ENCODE assay signal across 2 cellular contexts in the genomic region with DNA sequence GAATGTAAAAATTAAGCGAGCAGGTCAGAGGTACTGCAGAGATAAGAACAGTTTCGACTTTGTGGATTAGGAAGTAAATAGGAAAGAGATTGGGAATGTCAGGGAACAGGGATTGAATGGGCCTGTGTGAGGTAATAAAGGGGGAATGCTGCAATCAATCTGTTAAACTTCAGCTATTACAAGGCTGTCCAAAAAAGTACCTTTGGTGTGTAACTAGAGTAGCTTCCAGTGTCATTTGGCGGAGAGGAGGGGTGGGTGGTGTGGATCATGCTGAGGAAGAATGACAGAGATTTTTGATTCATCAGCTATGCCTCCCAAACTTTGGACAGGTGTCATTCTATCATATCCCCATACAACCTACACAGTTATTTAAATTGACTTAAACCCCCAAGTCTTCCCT.
TF ChIP-seq lines count a peak whose summit lies in the region.

No MANE protein-coding gene starts in this region.

TF ChIP-seq in liver, 16 proteins besides CTCF, POLR2A, EP300 and RAD21 (continued from another document):
- TF ChIP-seq, protein P1, sequence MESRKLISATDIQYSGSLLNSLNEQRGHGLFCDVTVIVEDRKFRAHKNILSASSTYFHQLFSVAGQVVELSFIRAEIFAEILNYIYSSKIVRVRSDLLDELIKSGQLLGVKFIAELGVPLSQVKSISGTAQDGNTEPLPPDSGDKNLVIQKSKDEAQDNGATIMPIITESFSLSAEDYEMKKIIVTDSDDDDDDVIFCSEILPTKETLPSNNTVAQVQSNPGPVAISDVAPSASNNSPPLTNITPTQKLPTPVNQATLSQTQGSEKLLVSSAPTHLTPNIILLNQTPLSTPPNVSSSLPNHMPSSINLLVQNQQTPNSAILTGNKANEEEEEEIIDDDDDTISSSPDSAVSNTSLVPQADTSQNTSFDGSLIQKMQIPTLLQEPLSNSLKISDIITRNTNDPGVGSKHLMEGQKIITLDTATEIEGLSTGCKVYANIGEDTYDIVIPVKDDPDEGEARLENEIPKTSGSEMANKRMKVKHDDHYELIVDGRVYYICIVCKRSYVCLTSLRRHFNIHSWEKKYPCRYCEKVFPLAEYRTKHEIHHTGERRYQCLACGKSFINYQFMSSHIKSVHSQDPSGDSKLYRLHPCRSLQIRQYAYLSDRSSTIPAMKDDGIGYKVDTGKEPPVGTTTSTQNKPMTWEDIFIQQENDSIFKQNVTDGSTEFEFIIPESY (IDR thresholded peaks at IDR 0.05), result no peak
- TF ChIP-seq JUND (IDR thresholded peaks at IDR 0.05), result peak; percentile 34 to 52
- TF ChIP-seq FOXA2 (IDR thresholded peaks at IDR 0.05), result peak; percentile 11
- TF ChIP-seq, protein P2, sequence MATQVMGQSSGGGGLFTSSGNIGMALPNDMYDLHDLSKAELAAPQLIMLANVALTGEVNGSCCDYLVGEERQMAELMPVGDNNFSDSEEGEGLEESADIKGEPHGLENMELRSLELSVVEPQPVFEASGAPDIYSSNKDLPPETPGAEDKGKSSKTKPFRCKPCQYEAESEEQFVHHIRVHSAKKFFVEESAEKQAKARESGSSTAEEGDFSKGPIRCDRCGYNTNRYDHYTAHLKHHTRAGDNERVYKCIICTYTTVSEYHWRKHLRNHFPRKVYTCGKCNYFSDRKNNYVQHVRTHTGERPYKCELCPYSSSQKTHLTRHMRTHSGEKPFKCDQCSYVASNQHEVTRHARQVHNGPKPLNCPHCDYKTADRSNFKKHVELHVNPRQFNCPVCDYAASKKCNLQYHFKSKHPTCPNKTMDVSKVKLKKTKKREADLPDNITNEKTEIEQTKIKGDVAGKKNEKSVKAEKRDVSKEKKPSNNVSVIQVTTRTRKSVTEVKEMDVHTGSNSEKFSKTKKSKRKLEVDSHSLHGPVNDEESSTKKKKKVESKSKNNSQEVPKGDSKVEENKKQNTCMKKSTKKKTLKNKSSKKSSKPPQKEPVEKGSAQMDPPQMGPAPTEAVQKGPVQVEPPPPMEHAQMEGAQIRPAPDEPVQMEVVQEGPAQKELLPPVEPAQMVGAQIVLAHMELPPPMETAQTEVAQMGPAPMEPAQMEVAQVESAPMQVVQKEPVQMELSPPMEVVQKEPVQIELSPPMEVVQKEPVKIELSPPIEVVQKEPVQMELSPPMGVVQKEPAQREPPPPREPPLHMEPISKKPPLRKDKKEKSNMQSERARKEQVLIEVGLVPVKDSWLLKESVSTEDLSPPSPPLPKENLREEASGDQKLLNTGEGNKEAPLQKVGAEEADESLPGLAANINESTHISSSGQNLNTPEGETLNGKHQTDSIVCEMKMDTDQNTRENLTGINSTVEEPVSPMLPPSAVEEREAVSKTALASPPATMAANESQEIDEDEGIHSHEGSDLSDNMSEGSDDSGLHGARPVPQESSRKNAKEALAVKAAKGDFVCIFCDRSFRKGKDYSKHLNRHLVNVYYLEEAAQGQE (IDR thresholded peaks at IDR 0.05), result peak; percentile 42
- TF ChIP-seq, protein P3, sequence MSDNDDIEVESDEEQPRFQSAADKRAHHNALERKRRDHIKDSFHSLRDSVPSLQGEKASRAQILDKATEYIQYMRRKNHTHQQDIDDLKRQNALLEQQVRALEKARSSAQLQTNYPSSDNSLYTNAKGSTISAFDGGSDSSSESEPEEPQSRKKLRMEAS (IDR thresholded peaks at IDR 0.05), result peak; percentile 70
- no peak for TF ChIP-seq GABPA (IDR thresholded peaks at IDR 0.05 in 1 of 2, conservative IDR thresholded peaks at IDR 0.05 in 1 of 2)
- no peak for TF ChIP-seq TAF1 (conservative IDR thresholded peaks at IDR 0.05)

TF ChIP-seq in HepG2, 621 proteins besides CTCF, POLR2A, EP300 and RAD21 (continued from another document):
- TF ChIP-seq HNRNPLL (IDR thresholded peaks at IDR 0.05; ENCODE audit: low read depth, low read length, poor library complexity, severe bottlenecking) (no peak), SETDB1 (CRISPR knock-in tag; IDR thresholded peaks at IDR 0.05; ENCODE audit: borderline replicate concordance) (no peak), ZNF775 (CRISPR knock-in tag; IDR thresholded peaks at IDR 0.05; ENCODE audit: borderline replicate concordance) (no peak), ZNF121 (CRISPR knock-in tag; IDR thresholded peaks at IDR 0.05) (no peak), NFIC (IDR thresholded peaks at IDR 0.05; ENCODE audit: low read length) (no peak), ETV6 (CRISPR knock-in tag; conservative IDR thresholded peaks at IDR 0.05) (no peak), MEIS2 (CRISPR knock-in tag; IDR thresholded peaks at IDR 0.05) (no peak), HHEX (CRISPR knock-in tag; IDR thresholded peaks at IDR 0.05) (no peak)
- TF ChIP-seq, protein P4, sequence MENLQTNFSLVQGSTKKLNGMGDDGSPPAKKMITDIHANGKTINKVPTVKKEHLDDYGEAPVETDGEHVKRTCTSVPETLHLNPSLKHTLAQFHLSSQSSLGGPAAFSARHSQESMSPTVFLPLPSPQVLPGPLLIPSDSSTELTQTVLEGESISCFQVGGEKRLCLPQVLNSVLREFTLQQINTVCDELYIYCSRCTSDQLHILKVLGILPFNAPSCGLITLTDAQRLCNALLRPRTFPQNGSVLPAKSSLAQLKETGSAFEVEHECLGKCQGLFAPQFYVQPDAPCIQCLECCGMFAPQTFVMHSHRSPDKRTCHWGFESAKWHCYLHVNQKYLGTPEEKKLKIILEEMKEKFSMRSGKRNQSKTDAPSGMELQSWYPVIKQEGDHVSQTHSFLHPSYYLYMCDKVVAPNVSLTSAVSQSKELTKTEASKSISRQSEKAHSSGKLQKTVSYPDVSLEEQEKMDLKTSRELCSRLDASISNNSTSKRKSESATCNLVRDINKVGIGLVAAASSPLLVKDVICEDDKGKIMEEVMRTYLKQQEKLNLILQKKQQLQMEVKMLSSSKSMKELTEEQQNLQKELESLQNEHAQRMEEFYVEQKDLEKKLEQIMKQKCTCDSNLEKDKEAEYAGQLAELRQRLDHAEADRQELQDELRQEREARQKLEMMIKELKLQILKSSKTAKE (CRISPR knock-in tag; IDR thresholded peaks at IDR 0.05; ENCODE audit: borderline replicate concordance), result no peak
- TF ChIP-seq, protein P5, sequence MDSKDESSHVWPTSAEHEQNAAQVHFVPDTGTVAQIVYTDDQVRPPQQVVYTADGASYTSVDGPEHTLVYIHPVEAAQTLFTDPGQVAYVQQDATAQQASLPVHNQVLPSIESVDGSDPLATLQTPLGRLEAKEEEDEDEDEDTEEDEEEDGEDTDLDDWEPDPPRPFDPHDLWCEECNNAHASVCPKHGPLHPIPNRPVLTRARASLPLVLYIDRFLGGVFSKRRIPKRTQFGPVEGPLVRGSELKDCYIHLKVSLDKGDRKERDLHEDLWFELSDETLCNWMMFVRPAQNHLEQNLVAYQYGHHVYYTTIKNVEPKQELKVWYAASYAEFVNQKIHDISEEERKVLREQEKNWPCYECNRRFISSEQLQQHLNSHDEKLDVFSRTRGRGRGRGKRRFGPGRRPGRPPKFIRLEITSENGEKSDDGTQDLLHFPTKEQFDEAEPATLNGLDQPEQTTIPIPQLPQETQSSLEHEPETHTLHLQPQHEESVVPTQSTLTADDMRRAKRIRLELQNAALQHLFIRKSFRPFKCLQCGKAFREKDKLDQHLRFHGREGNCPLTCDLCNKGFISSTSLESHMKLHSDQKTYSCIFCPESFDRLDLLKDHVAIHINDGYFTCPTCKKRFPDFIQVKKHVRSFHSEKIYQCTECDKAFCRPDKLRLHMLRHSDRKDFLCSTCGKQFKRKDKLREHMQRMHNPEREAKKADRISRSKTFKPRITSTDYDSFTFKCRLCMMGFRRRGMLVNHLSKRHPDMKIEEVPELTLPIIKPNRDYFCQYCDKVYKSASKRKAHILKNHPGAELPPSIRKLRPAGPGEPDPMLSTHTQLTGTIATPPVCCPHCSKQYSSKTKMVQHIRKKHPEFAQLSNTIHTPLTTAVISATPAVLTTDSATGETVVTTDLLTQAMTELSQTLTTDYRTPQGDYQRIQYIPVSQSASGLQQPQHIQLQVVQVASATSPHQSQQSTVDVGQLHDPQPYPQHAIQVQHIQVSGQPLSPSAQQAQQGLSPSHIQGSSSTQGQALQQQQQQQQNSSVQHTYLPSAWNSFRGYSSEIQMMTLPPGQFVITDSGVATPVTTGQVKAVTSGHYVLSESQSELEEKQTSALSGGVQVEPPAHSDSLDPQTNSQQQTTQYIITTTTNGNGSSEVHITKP (CRISPR knock-in tag; IDR thresholded peaks at IDR 0.05; ENCODE audit: low read depth), result no peak
- TF ChIP-seq, protein P6, sequence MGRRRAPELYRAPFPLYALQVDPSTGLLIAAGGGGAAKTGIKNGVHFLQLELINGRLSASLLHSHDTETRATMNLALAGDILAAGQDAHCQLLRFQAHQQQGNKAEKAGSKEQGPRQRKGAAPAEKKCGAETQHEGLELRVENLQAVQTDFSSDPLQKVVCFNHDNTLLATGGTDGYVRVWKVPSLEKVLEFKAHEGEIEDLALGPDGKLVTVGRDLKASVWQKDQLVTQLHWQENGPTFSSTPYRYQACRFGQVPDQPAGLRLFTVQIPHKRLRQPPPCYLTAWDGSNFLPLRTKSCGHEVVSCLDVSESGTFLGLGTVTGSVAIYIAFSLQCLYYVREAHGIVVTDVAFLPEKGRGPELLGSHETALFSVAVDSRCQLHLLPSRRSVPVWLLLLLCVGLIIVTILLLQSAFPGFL (CRISPR knock-in tag; IDR thresholded peaks at IDR 0.05), result no peak
